ENCODE assay signal across 2 cellular contexts in the genomic region with DNA sequence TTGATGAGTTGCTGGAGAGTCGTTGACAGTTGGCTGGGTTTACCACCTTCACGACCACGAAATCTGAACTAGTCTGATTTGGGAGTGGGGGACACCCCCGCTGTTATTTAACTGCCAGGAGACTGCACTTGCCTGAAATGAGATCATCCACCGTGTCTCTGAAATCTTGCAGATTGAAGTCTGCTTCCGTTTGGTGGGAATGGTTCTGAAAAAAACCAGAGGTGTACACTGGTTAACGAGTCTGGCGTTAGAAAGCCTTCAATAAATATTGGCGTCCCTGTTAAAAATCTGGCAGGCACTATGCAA.
A peak's percentile ranks its signal among the peaks of the same experiment; 100 is the strongest.
TF ChIP-seq lines count a peak whose summit lies in the region.

No MANE protein-coding gene starts in this region.

TF ChIP-seq in GM23338, 12 proteins besides CTCF, POLR2A, EP300 and RAD21:
- TF ChIP-seq ZNF462 (CRISPR knock-in tag; IDR thresholded peaks at IDR 0.05): no peak
- peak; percentile 95 for TF ChIP-seq EZH2 (IDR thresholded peaks at IDR 0.05; ENCODE audit: low read depth, unreplicated experiment)
- no peak for TF ChIP-seq EZH2phosphoT487 (IDR thresholded peaks at IDR 0.05; ENCODE audit: unreplicated experiment)
- TF ChIP-seq ZNF114 (CRISPR knock-in tag; IDR thresholded peaks at IDR 0.05): no peak

TF ChIP-seq in H1, 55 proteins besides CTCF, POLR2A, EP300 and RAD21:
- TF ChIP-seq CBX8 (IDR thresholded peaks at IDR 0.05; ENCODE audit: borderline replicate concordance, low read depth, low read length) (peak; percentile 92; the same call in 1 of the 2 replicates), RBBP5 (IDR thresholded peaks at IDR 0.05; ENCODE audit: borderline replicate concordance, low read depth, low read length) (no peak), TEAD4 (IDR thresholded peaks at IDR 0.05; ENCODE audit: low read depth, low read length) (no peak), RXRA (IDR thresholded peaks at IDR 0.05; ENCODE audit: insufficient read depth, low read depth, low read length) (no peak), TAF7 (optimal IDR thresholded peaks at IDR 0.05; ENCODE audit: borderline replicate concordance, low read depth, low read length) (no peak), TCF12 (IDR thresholded peaks at IDR 0.05; ENCODE audit: low read depth, low read length) (0 out of 2 replicates have a peak, but pooled peaks have one; percentile 2), CEBPB (IDR thresholded peaks at IDR 0.05; ENCODE audit: low read depth, low read length) (no peak), ASH2L (IDR thresholded peaks at IDR 0.05; ENCODE audit: low read length) (no peak), BRCA1 (IDR thresholded peaks at IDR 0.05; ENCODE audit: low read depth, low read length) (no peak), SP4 (IDR thresholded peaks at IDR 0.05; ENCODE audit: low read length) (no peak), POLR2AphosphoS5 (IDR thresholded peaks at IDR 0.05; ENCODE audit: low read depth, low read length) (no peak), E2F6 (IDR thresholded peaks at IDR 0.05) (no peak), GABPA (IDR thresholded peaks at IDR 0.05; ENCODE audit: borderline replicate concordance, insufficient read depth, low read length) (no peak), ZNF274 (IDR thresholded peaks at IDR 0.05; ENCODE audit: borderline replicate concordance, extremely low read depth, low read length) (no peak), PHF8 (conservative IDR thresholded peaks at IDR 0.05; ENCODE audit: low read depth, low read length) (no peak), BCL11A (IDR thresholded peaks at IDR 0.05; ENCODE audit: low read depth in 2 of 2, low read length in 2 of 2) (no peak), SP1 (IDR thresholded peaks at IDR 0.05; ENCODE audit: low read depth, low read length) (no peak), SUZ12 (IDR thresholded peaks at IDR 0.05; ENCODE audit: low read length) (peak; percentile 92; the same call in 1 of the 2 replicates), KDM1A (IDR thresholded peaks at IDR 0.05; ENCODE audit: borderline replicate concordance, low read length) (no peak)
- TF ChIP-seq, protein P1, sequence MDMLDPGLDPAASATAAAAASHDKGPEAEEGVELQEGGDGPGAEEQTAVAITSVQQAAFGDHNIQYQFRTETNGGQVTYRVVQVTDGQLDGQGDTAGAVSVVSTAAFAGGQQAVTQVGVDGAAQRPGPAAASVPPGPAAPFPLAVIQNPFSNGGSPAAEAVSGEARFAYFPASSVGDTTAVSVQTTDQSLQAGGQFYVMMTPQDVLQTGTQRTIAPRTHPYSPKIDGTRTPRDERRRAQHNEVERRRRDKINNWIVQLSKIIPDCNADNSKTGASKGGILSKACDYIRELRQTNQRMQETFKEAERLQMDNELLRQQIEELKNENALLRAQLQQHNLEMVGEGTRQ (IDR thresholded peaks at IDR 0.05; ENCODE audit: low read length): no peak
